8 cellular contexts compared by ENCODE assay signal in the genomic region with DNA sequence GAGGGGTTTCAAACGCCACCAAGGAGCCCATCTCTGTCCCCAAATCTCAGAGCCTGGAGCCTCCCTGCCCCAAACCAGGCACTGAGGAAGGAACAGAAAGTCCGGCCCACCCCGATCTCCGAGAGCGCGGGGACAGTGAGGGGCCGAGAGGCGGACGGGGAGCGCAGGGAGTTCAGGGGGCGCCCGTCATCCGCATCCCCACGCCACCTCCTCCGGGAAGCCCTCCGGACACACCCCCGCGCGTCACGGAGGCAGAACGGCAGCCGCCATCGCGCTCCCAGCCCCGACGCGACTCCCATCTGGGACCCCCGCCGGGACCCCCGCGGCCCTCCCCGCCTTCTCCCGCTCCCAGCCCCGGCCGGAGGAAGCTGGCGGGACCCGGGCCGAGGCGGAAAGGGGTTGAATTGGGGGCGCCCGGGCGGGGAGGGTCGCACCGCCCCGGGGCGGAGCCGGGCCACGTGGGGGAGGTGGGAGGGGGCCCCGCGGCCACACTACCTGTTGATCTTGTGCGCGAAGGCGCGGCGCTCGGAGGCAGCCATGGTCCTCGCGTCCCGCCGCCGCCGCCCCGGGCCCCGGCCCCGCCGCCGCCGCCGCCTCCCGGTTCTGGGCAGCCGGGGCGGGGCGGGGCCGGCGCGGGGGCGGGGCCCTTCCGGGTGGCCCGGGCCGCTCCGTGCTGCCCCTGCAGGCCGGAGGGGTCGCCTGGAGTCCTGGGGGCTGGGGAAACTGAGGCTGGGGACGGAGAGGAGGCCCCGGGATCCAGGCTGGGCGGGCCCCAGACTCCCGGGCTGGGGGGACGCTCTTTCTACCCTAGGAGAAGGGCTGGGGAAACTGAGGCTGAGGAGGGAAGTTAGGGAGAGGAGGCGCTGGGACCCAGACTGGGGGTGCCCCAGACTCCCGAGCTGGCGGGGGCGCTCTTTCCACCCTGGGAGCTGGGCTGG. TPM values are rescaled to one million over a fixed set of nuclear protein-coding genes. Genes with fewer than 3 reads are reported as not detected.
DNase-seq lines count a peak whose midpoint lies in the region; ATAC-seq and TF ChIP-seq lines count a peak whose summit lies in the region.

A gene with protein sequence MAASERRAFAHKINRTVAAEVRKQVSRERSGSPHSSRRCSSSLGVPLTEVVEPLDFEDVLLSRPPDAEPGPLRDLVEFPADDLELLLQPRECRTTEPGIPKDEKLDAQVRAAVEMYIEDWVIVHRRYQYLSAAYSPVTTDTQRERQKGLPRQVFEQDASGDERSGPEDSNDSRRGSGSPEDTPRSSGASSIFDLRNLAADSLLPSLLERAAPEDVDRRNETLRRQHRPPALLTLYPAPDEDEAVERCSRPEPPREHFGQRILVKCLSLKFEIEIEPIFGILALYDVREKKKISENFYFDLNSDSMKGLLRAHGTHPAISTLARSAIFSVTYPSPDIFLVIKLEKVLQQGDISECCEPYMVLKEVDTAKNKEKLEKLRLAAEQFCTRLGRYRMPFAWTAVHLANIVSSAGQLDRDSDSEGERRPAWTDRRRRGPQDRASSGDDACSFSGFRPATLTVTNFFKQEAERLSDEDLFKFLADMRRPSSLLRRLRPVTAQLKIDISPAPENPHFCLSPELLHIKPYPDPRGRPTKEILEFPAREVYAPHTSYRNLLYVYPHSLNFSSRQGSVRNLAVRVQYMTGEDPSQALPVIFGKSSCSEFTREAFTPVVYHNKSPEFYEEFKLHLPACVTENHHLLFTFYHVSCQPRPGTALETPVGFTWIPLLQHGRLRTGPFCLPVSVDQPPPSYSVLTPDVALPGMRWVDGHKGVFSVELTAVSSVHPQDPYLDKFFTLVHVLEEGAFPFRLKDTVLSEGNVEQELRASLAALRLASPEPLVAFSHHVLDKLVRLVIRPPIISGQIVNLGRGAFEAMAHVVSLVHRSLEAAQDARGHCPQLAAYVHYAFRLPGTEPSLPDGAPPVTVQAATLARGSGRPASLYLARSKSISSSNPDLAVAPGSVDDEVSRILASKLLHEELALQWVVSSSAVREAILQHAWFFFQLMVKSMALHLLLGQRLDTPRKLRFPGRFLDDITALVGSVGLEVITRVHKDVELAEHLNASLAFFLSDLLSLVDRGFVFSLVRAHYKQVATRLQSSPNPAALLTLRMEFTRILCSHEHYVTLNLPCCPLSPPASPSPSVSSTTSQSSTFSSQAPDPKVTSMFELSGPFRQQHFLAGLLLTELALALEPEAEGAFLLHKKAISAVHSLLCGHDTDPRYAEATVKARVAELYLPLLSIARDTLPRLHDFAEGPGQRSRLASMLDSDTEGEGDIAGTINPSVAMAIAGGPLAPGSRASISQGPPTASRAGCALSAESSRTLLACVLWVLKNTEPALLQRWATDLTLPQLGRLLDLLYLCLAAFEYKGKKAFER (N-terminal part only) (minus strand): TSS at position 623 of the 938 bp plus-strand sequence. CDS start 84 bp downstream, at position 539.

- H3K4me1 ChIP-seq in DOHH2 (ENCODE audit: control insufficient read depth, low read length) (peaks cover 40% of the 10 kb centered on the region), hepatocyte (ENCODE audit: insufficient read depth) (peaks cover 27% of the 10 kb centered on the region), sigmoid colon (peaks cover 0 to 22% (median 11%) of the 10 kb centered on the region in 4 donors)

- H3K9me3 ChIP-seq in DOHH2 (ENCODE audit: control insufficient read depth, insufficient read depth, low read length) (no peaks in the 10 kb centered on the region), hepatocyte (ENCODE audit: low read depth) (no peaks in the 10 kb centered on the region), sigmoid colon (no peaks in the 10 kb centered on the region)

- TF ChIP-seq CTCF in DOHH2 (IDR thresholded peaks at IDR 0.05; ENCODE audit: low read depth, low read length, poor library complexity, severe bottlenecking), result peak; percentile 81
- TF ChIP-seq CTCF in LNCaP clone FGC (IDR thresholded peaks at IDR 0.05; ENCODE audit: control insufficient read depth, extremely low read depth, insufficient read depth), result peak; percentile 43
- peak; percentile 64 for TF ChIP-seq CTCF in hepatocyte (IDR thresholded peaks at IDR 0.05; ENCODE audit: poor library complexity)
- TF ChIP-seq CTCF in sigmoid colon (IDR thresholded peaks at IDR 0.05), result peak in 2 of 4 experiments; percentile 27 to 29

- no peak for ATAC-seq in HG03571 (IDR thresholded peaks at IDR 0.05; ENCODE audit: unreplicated experiment)

- intact Hi-C loops in sigmoid colon (cut with DNase I), result no loop called here

- H3K27me3 ChIP-seq in DOHH2 (ENCODE audit: control insufficient read depth, low read length) (no peaks in the 10 kb centered on the region), hepatocyte (no peaks in the 10 kb centered on the region), sigmoid colon (no peaks in the 10 kb centered on the region)

- peaks cover 7% of the 10 kb centered on the region for H3K79me2 ChIP-seq in DOHH2 (ENCODE audit: control insufficient read depth, low read length)
- H3K79me2 ChIP-seq in hepatocyte, result peaks cover 9% of the 10 kb centered on the region

- peaks cover 5% of the 10 kb centered on the region; the same call in 1 of the 2 replicates for H3F3A ChIP-seq in DOHH2 (ENCODE audit: control insufficient read depth, insufficient read depth)

- H3K27ac ChIP-seq in DOHH2 (ENCODE audit: low read depth, low read length) (no peak within 1 kb of the TSS), angular gyrus (ENCODE audit: low read depth, low read length) (peak within 1 kb of the TSS; percentile 10), hepatocyte (peak within 1 kb of the TSS; percentile 92), sigmoid colon (peak within 1 kb of the TSS; percentile 80 to 85 (median 85))

- H3K4me2 ChIP-seq in DOHH2 (ENCODE audit: low read length), result peak within 1 kb of the TSS; percentile 96
- peak within 1 kb of the TSS; percentile 100 for H3K4me2 ChIP-seq in hepatocyte

- peak within 1 kb of the TSS; percentile 86 for H3K4me3 ChIP-seq in DOHH2 (ENCODE audit: low read length)
- H3K4me3 ChIP-seq in LNCaP clone FGC (ENCODE audit: low read depth, low read length), result peak within 1 kb of the TSS; percentile 60
- H3K4me3 ChIP-seq in hepatocyte, result peak within 1 kb of the TSS; percentile 100
- H3K4me3 ChIP-seq in sigmoid colon, result peak within 1 kb of the TSS; percentile 85 to 100 (median 96)

- no peak for DNase-seq in LNCaP clone FGC (ENCODE audit: low read depth)
- DNase-seq in hepatocyte (ENCODE audit: low spot score), result peak; percentile 76
- peak; percentile 70 for DNase-seq in sigmoid colon
- DNase-seq in NCI-H2171 (lab: John Stamatoyannopoulos, UW), result no peak
- DNase-seq in NCI-H2171 treated with DMSO at 0.1 percent for 48 hours (lab: John Stamatoyannopoulos, UW), result no peak

- no peaks in the 10 kb centered on the region for H3K9me2 ChIP-seq in DOHH2 (replicated peaks; ENCODE audit: control insufficient read depth, low read length)
- no peaks in the 10 kb centered on the region for H3K9me2 ChIP-seq in hepatocyte (replicated peaks; ENCODE audit: insufficient read depth)

- H3K36me3 ChIP-seq in DOHH2 (ENCODE audit: control insufficient read depth, low read length) (no peaks in the 10 kb centered on the region), hepatocyte (replicated peaks; ENCODE audit: insufficient read depth, low read depth) (no peaks in the 10 kb centered on the region), sigmoid colon (no peaks in the 10 kb centered on the region)

- H2AFZ ChIP-seq in hepatocyte, result peak within 1 kb of the TSS; percentile 99

- H4K20me1 ChIP-seq in DOHH2 (ENCODE audit: control insufficient read depth, insufficient read depth, low read depth, low read length), result no peaks in the 10 kb centered on the region
- no peaks in the 10 kb centered on the region for H4K20me1 ChIP-seq in hepatocyte (ENCODE audit: insufficient read depth, poor library complexity, severe bottlenecking)

- no peak for TF ChIP-seq EP300 in sigmoid colon (IDR thresholded peaks at IDR 0.05)

- WGBS in hepatocyte (ENCODE audit: low lambda C conversion rate, missing lambda C conversion rate), result 24% methylated on average over 5 of the region's 92 CpGs
- 1 to 2% methylated on average over 92 of the region's 92 CpGs for WGBS in sigmoid colon, 2 donors

- no peak for TF ChIP-seq POLR2A in sigmoid colon (IDR thresholded peaks at IDR 0.05)

RNA-seq across cellular contexts. Expression of the gene that starts here (rescaled TPM):
- 12.6 and 17.4 TPM in 2 replicates for total RNA-seq in hepatocyte
- 36.8 and 43.7 TPM in 2 replicates for polyA plus RNA-seq in hepatocyte
- 10 to 100 TPM; 17.1 to 39.9 (median 20.8) TPM for total RNA-seq in sigmoid colon
- 10 to 100 TPM in 2 of 3 donors, 1 to 10 TPM in 1; 8.8 to 40.5 (median 16.2) TPM for polyA plus RNA-seq in sigmoid colon

Comparison
In these comparisons a context has a peak if more than half of its experiments do, and no peak if none do; other contexts are left out.
1. DNase-seq: peak in hepatocyte (single experiment) and sigmoid colon (single experiment); none in LNCaP clone FGC (single experiment), NCI-H2171 (single experiment) and NCI-H2171 treated with DMSO at 0.1 percent for 48 hours (single experiment).
2. Peak in every context shown above with its lines, with median percentiles within 50 percentile points of each other: H3K4me3 ChIP-seq.